Comparison of ENCODE assay signal across 18 cellular contexts in genomic region chr19:50280983-50281382, GRCh38. TPM values are rescaled to one million over a fixed set of nuclear protein-coding genes. Genes with fewer than 3 reads are reported as not detected.
DNase-seq lines count a peak whose midpoint lies in the region; ATAC-seq and TF ChIP-seq lines count a peak whose summit lies in the region.
"Had no signal": no experiment of that assay in that cellular context is flagged by ENCODE, and none has a peak within 500 bp of the region (broad histone marks: within the 10 kb centered on the region; RNA-seq: fewer than 3 reads in every experiment).

No MANE protein-coding gene starts in this region.

- DNase-seq in SK-N-SH (no peak), vagina (ENCODE audit: extremely low spot score in 2 of 2) (no peak)
- DNase-seq: AML-193; Caco-2; Calu3; CD4-positive, alpha-beta T cell; CD8-positive, alpha-beta T cell; DMS79 treated with DMSO at 0.1 percent for 48 hours; GF-D8 had no signal

- TF ChIP-seq POLR2A in vagina (IDR thresholded peaks at IDR 0.05): no peak

- H2AFZ ChIP-seq in SK-N-SH (ENCODE audit: low read depth): no peak overlapping the region

- H3K79me2 ChIP-seq in SK-N-SH (ENCODE audit: insufficient read depth): no peaks in the 10 kb centered on the region

- H3K9me2 ChIP-seq in SK-N-SH: no peaks in the 10 kb centered on the region

- TF ChIP-seq RAD21 in SK-N-SH (IDR thresholded peaks at IDR 0.05; ENCODE audit: low read length): no peak

- no peaks in the 10 kb centered on the region for H3F3A ChIP-seq in SK-N-SH (replicated peaks; ENCODE audit: insufficient read depth)

- no peak for TF ChIP-seq EP300 in SK-N-SH (IDR thresholded peaks at IDR 0.05; ENCODE audit: borderline replicate concordance in 1 of 2, low read depth in 1 of 2, low read length in 1 of 2)

- H3K4me3 Mint-ChIP-seq in stimulated activated memory B cell treated with anti-CD40 and anti-IgM and Interleukin-4, amounts not matched to agents 10 μg/mL and 1 μg/mL and 100 μg/mL, for 72 hours: no peak overlapping the region
- H3K4me3 Mint-ChIP-seq: B cell; CD4-positive, alpha-beta T cell; CD8-positive, alpha-beta T cell had no signal

- no peak overlapping the region for H3K27ac Mint-ChIP-seq in stimulated activated memory B cell treated with anti-CD40 and anti-IgM and Interleukin-4, amounts not matched to agents 10 μg/mL and 1 μg/mL and 100 μg/mL, for 72 hours
- H3K27ac Mint-ChIP-seq: B cell; CD4-positive, alpha-beta T cell; CD8-positive, alpha-beta T cell had no signal

- no peaks in the 10 kb centered on the region for H3K4me1 ChIP-seq in SK-N-SH (ENCODE audit: control insufficient read depth in 1 of 2, insufficient read depth in 2 of 2, low read depth in 1 of 2, low read length in 1 of 2)
- no peaks in the 10 kb centered on the region for H3K4me1 ChIP-seq in HEK293 (ENCODE audit: control insufficient read depth, insufficient read depth, low read length)
- H3K4me1 ChIP-seq in vagina: no peaks in the 10 kb centered on the region
- H3K4me1 ChIP-seq: A549, Caco-2 had no signal

- no peak for ATAC-seq in SK-N-SH treated with all-trans-retinoic acid at 6 μM for 48 hours
- peak; percentile 8 for ATAC-seq in stimulated activated memory B cell treated with anti-CD40 and anti-IgM and Interleukin-4, amounts not matched to agents 10 μg/mL and 1 μg/mL and 100 μg/mL, for 72 hours
- ATAC-seq: CD8-positive, alpha-beta T cell had no signal

- H3K36me3 Mint-ChIP-seq in stimulated activated memory B cell treated with anti-CD40 and anti-IgM and Interleukin-4, amounts not matched to agents 10 μg/mL and 1 μg/mL and 100 μg/mL, for 72 hours: peaks cover 5% of the 10 kb centered on the region
- H3K36me3 Mint-ChIP-seq: CD8-positive, alpha-beta T cell had no signal

- intact Hi-C loops in vagina (cut with DNase I): no loop called here

- CTCF ChIA-PET in SK-N-SH (lab: Yijun Ruan, JAX) (interaction anchor here (0.8 to 1.4 kb wide), 3 partner anchors 20 to 29 kb away, joined by 3 read pairs; no protein-coding TSS in a partner anchor), HEK293 (lab: Yijun Ruan, JAX) (interaction anchor here (0.6 kb wide), 1 partner anchor 257 kb away, joined by 4 read pairs; no protein-coding TSS in a partner anchor)

- H3K27me3 ChIP-seq in SK-N-SH (ENCODE audit: insufficient read depth) (peaks cover 65% of the 10 kb centered on the region), vagina (no peaks in the 10 kb centered on the region)
- H3K27me3 ChIP-seq: BLaER1 treated with 17β-estradiol and CSF1 and Interleukin-3, amounts not matched to agents 10 nM and 100 nM had no signal

- peaks cover 47% of the 10 kb centered on the region for H3K27me3 Mint-ChIP-seq in stimulated activated memory B cell treated with anti-CD40 and anti-IgM and Interleukin-4, amounts not matched to agents 10 μg/mL and 1 μg/mL and 100 μg/mL, for 72 hours

- H3K9me3 Mint-ChIP-seq in stimulated activated memory B cell treated with anti-CD40 and anti-IgM and Interleukin-4, amounts not matched to agents 10 μg/mL and 1 μg/mL and 100 μg/mL, for 72 hours: peaks cover 7% of the 10 kb centered on the region

- TF ChIP-seq CTCF in SK-N-SH (IDR thresholded peaks at IDR 0.05): no peak
- no peak for TF ChIP-seq CTCF in HEK293 (tag by site-specific recombination; IDR thresholded peaks at IDR 0.05)
- no peak for TF ChIP-seq CTCF in vagina (IDR thresholded peaks at IDR 0.05)

- WGBS in SK-N-SH (ENCODE audit: low lambda C conversion rate): 6% methylated on average over 3 of the region's 3 CpGs

- H3K4me2 ChIP-seq in SK-N-SH: no peak overlapping the region
- H3K4me2 ChIP-seq: A549; BLaER1 treated with 17β-estradiol and CSF1 and Interleukin-3, amounts not matched to agents 10 nM and 100 nM had no signal

- POLR2A ChIA-PET in SK-N-SH (lab: Yijun Ruan, JAX): no interaction called here
- POLR2A ChIA-PET in HEK293 (lab: Yijun Ruan, JAX): no interaction called here

- H3K36me3 ChIP-seq in SK-N-SH (replicated peaks in 1 of 2; ENCODE audit: control insufficient read depth in 1 of 2, insufficient read depth in 2 of 2, low read length in 1 of 2): no peaks in the 10 kb centered on the region
- peaks cover 4 to 18% of the 10 kb centered on the region in 2 experiments; a peak in 2 of 3 replicates for H3K36me3 ChIP-seq in HEK293 (ENCODE audit: control insufficient read depth in 2 of 2, insufficient read depth in 1 of 2, low read length in 2 of 2)
- peaks cover 0 to 4% of the 10 kb centered on the region in 2 donors for H3K36me3 ChIP-seq in vagina
- H3K36me3 ChIP-seq: BLaER1 treated with 17β-estradiol and CSF1 and Interleukin-3, amounts not matched to agents 10 nM and 100 nM had no signal

- H3K27ac ChIP-seq in SK-N-SH (ENCODE audit: low read depth in 2 of 2, low read length in 1 of 2) (no peak overlapping the region), HEK293 (ENCODE audit: extremely low read depth, low read depth, low read length) (no peak overlapping the region), vagina (no peak overlapping the region)
- H3K27ac ChIP-seq: 22Rv1; A549; BLaER1 treated with 17β-estradiol and CSF1 and Interleukin-3, amounts not matched to agents 10 nM and 100 nM; C4-2B had no signal

- H4K20me1 ChIP-seq in SK-N-SH (ENCODE audit: insufficient read depth): no peaks in the 10 kb centered on the region

- no peaks in the 10 kb centered on the region for H3K4me1 Mint-ChIP-seq in stimulated activated memory B cell treated with anti-CD40 and anti-IgM and Interleukin-4, amounts not matched to agents 10 μg/mL and 1 μg/mL and 100 μg/mL, for 72 hours
- H3K4me1 Mint-ChIP-seq: B cell had no signal

- H3K9me3 ChIP-seq in SK-N-SH: peaks cover 3% of the 10 kb centered on the region; the same call in 1 of the 2 replicates
- H3K9me3 ChIP-seq in HEK293 (ENCODE audit: control insufficient read depth, insufficient read depth, low read depth, low read length): no peaks in the 10 kb centered on the region
- H3K9me3 ChIP-seq in vagina: no peaks in the 10 kb centered on the region

- H3K9ac ChIP-seq in SK-N-SH: no peak overlapping the region
- H3K9ac ChIP-seq: BLaER1 treated with 17β-estradiol and CSF1 and Interleukin-3, amounts not matched to agents 10 nM and 100 nM had no signal

- H3K4me3 ChIP-seq in SK-N-SH (ENCODE audit: low read depth in 2 of 2, low read length in 1 of 2): no peak overlapping the region
- no peak overlapping the region for H3K4me3 ChIP-seq in HEK293 (ENCODE audit: low read depth, low read length)
- no peak overlapping the region for H3K4me3 ChIP-seq in vagina
- H3K4me3 ChIP-seq: A549; BLaER1 treated with 17β-estradiol and CSF1 and Interleukin-3, amounts not matched to agents 10 nM and 100 nM had no signal

TF ChIP-seq in SK-N-SH treated with all-trans-retinoic acid at 6 μM for 48 hours, 23 proteins besides CTCF, POLR2A, EP300 and RAD21 (continues in another document):
- no peak for TF ChIP-seq ESRRG (CRISPR knock-in tag; IDR thresholded peaks at IDR 0.05)

TF ChIP-seq in SK-N-SH, 30 proteins besides CTCF, POLR2A, EP300 and RAD21:
- TF ChIP-seq MAX (IDR thresholded peaks at IDR 0.05; ENCODE audit: low read depth): no peak
- TF ChIP-seq ZBTB33 (IDR thresholded peaks at IDR 0.05; ENCODE audit: borderline replicate concordance, low read depth): no peak
TF ChIP-seq in SK-N-SH: peak in this region for 0.

TF ChIP-seq in HEK293, 187 proteins besides CTCF, POLR2A, EP300 and RAD21:
- TF ChIP-seq ZSCAN5A (tag by site-specific recombination; IDR thresholded peaks at IDR 0.05) (no peak), ZBTB49 (tag by site-specific recombination; IDR thresholded peaks at IDR 0.05; ENCODE audit: low read depth) (no peak), ZFP3 (tag by site-specific recombination; IDR thresholded peaks at IDR 0.05; ENCODE audit: low read depth) (peak; percentile 77), ZNF366 (tag by site-specific recombination; conservative IDR thresholded peaks at IDR 0.05) (no peak), ZBTB6 (tag by site-specific recombination; IDR thresholded peaks at IDR 0.05) (no peak), KLF8 (tag by site-specific recombination; IDR thresholded peaks at IDR 0.05) (no peak), OVOL3 (tag by site-specific recombination; IDR thresholded peaks at IDR 0.05) (no peak)
TF ChIP-seq in HEK293: peak in this region for 1.

RNA-seq across cellular contexts. Expression of gene KCNC3, which starts 48.2 kb away (rescaled TPM):
- 0.26 and 0.30 TPM in 2 replicates for polyA plus RNA-seq in SK-N-SH (2012; rRNA removed)
- 0.14 and 0.37 TPM in 2 replicates for polyA plus RNA-seq in SK-N-SH (2012; cell fraction: cytosol; rRNA removed)
- 2.4 and 2.7 TPM in 2 replicates for polyA plus RNA-seq in SK-N-SH (2012; cell fraction: nucleus; rRNA removed)
- total RNA-seq in vagina: 0.98 TPM
- total RNA-seq: A172 had no signal
